ENCODE assay signal across 12 cellular contexts in the genomic region with DNA sequence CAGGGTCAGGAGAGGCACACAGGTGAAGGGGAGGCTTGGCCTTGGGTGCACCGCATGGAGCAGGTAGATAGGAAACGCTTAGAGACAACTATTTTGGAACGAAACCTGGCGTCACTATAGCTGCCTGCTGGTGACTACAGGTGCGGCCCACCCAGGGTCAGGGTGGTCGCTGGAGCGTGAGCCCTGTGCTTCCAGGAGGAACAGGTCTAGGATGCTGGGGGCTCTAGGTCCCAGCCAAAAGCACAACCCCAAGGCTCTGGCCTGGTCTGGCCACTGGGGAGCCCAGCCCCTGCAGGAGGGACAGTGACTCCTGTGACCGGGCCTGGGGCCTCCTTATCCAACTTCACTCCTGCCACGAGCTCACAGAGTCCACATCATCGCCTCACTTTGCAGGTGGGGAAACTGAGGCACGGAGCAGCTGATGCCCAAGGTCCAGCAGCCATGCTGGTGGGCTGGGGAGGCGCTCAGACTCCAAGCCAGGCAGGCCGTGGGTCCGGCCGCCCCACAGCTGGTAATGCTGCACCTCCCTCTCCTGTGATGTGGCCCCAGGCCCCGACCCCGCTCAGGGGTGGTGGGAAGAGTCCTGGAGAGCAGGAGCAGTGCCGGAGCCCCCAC. TPM values are rescaled to one million over a fixed set of nuclear protein-coding genes. Genes with fewer than 3 reads are reported as not detected.
DNase-seq lines count a peak whose midpoint lies in the region; ATAC-seq, FAIRE-seq and TF ChIP-seq lines count a peak whose summit lies in the region.
"Had no signal": no experiment of that assay in that cellular context is flagged by ENCODE, and none has a peak within 500 bp of the region (broad histone marks: within the 10 kb centered on the region; RNA-seq: fewer than 3 reads in every experiment).

No MANE protein-coding gene starts in this region.

- H3K4me3 Mint-ChIP-seq in GM23338 (no peak overlapping the region), mesothelial cell of epicardium (no peak overlapping the region)
- H3K4me3 Mint-ChIP-seq in activated T-helper 2 cell treated with anti-CD3 and anti-CD28 coated beads, Interferon-gamma antibody, Interleukin-2, Interleukin-4, amounts not matched to agents 10 μg/mL and 5 μg/mL and 100 μg/mL, durations not matched to agents 14 hours and 24 hours and 36 hours (ENCODE audit: low read depth), result peak overlapping the region; percentile 35

- FAIRE-seq in frontal cortex (lab: Jason Lieb, UNC), result no peak

- peak overlapping the region; percentile 17 to 62 (median 44); a peak in 18 of 20 replicates for H3K4me3 ChIP-seq in BLaER1 treated with 17β-estradiol and CSF1 and Interleukin-3, amounts not matched to agents 10 nM and 100 nM
- H3K4me3 ChIP-seq in GM23338, result no peak overlapping the region
- H3K4me3 ChIP-seq: testis had no signal

- no peak overlapping the region for H3K27ac Mint-ChIP-seq in GM23338
- H3K27ac Mint-ChIP-seq in activated T-helper 2 cell treated with anti-CD3 and anti-CD28 coated beads, Interferon-gamma antibody, Interleukin-2, Interleukin-4, amounts not matched to agents 10 μg/mL and 5 μg/mL and 100 μg/mL, durations not matched to agents 14 hours and 24 hours and 36 hours, result peak overlapping the region; percentile 97
- peak overlapping the region; percentile 79 for H3K27ac Mint-ChIP-seq in mesothelial cell of epicardium

- intact Hi-C loops in activated T-helper 2 cell treated with anti-CD3 and anti-CD28 coated beads, Interferon-gamma antibody, Interleukin-2, Interleukin-4, amounts not matched to agents 10 μg/mL and 5 μg/mL and 100 μg/mL, durations not matched to agents 14 hours and 24 hours and 36 hours (cut with micrococcal nuclease), result no loop called here

- H3K27me3 ChIP-seq in BLaER1 treated with 17β-estradiol and CSF1 and Interleukin-3, amounts not matched to agents 10 nM and 100 nM, result no peaks in the 10 kb centered on the region
- no peaks in the 10 kb centered on the region for H3K27me3 ChIP-seq in GM23338 (ENCODE audit: insufficient read depth)
- H3K27me3 ChIP-seq: testis had no signal

- peaks cover 20 to 49% (median 30%) of the 10 kb centered on the region in 11 experiments for H3K36me3 ChIP-seq in BLaER1 treated with 17β-estradiol and CSF1 and Interleukin-3, amounts not matched to agents 10 nM and 100 nM
- H3K36me3 ChIP-seq in GM23338 (ENCODE audit: insufficient read depth), result no peaks in the 10 kb centered on the region; the same call in 1 of the 2 replicates

- no peaks in the 10 kb centered on the region for H3K9me2 ChIP-seq in GM23338 (ENCODE audit: insufficient read depth)

- H3K9ac ChIP-seq in BLaER1 treated with 17β-estradiol and CSF1 and Interleukin-3, amounts not matched to agents 10 nM and 100 nM, result peak overlapping the region; percentile 42 to 90 (median 81); a peak in 19 of 22 replicates

- H2AFZ ChIP-seq in GM23338, result no peak overlapping the region

- no peaks in the 10 kb centered on the region for H3F3A ChIP-seq in GM23338 (replicated peaks; ENCODE audit: low read depth)

- peaks cover 4% of the 10 kb centered on the region; the same call in 1 of the 2 replicates for H3K79me2 ChIP-seq in GM23338 (replicated peaks; ENCODE audit: insufficient read depth)

- TF ChIP-seq CTCF in GM23338 (conservative IDR thresholded peaks at IDR 0.05; ENCODE audit: low read depth in 2 of 2) (no peak), mesothelial cell of epicardium (IDR thresholded peaks at IDR 0.05; ENCODE audit: unreplicated experiment) (no peak)

- peaks cover 9% of the 10 kb centered on the region for H3K27me3 Mint-ChIP-seq in GM23338 (ENCODE audit: insufficient read depth, low read depth, poor library complexity)
- no peaks in the 10 kb centered on the region for H3K27me3 Mint-ChIP-seq in activated T-helper 2 cell treated with anti-CD3 and anti-CD28 coated beads, Interferon-gamma antibody, Interleukin-2, Interleukin-4, amounts not matched to agents 10 μg/mL and 5 μg/mL and 100 μg/mL, durations not matched to agents 14 hours and 24 hours and 36 hours (ENCODE audit: low read depth)
- no peaks in the 10 kb centered on the region for H3K27me3 Mint-ChIP-seq in mesothelial cell of epicardium (ENCODE audit: low read depth)

- DNase-seq in GM23338 (ENCODE audit: low spot score), result peak; percentile 1
- DNase-seq in activated T-helper 2 cell treated with anti-CD3 and anti-CD28 coated beads, Interferon-gamma antibody, Interleukin-2, Interleukin-4, amounts not matched to agents 10 μg/mL and 5 μg/mL and 100 μg/mL, durations not matched to agents 14 hours and 24 hours and 36 hours (ENCODE audit: low spot score), result no peak
- no peak for DNase-seq in mesothelial cell of epicardium (ENCODE audit: low spot score in 2 of 2, unreplicated experiment in 2 of 2)
- DNase-seq in frontal cortex (ENCODE audit: low spot score in 2 of 2), result no peak
- DNase-seq in Kasumi-1 (lab: John Stamatoyannopoulos, UW), result no peak
- no peak for DNase-seq in AML-193 (lab: John Stamatoyannopoulos, UW)
- no peak for DNase-seq in G401 (ENCODE audit: low spot score)

- peak overlapping the region; percentile 85 to 100 (median 97) for H3K4me2 ChIP-seq in BLaER1 treated with 17β-estradiol and CSF1 and Interleukin-3, amounts not matched to agents 10 nM and 100 nM
- no peak overlapping the region for H3K4me2 ChIP-seq in GM23338

- no peaks in the 10 kb centered on the region for H3K9me3 ChIP-seq in BLaER1 treated with 17β-estradiol and CSF1 and Interleukin-3, amounts not matched to agents 10 nM and 100 nM (replicated peaks in 1 of 11)
- H3K9me3 ChIP-seq: testis had no signal

- in situ Hi-C loops in G401 (cut with HindIII; ENCODE audit: low sequenced_read_pairs), result no loop called here

- H3K9me3 Mint-ChIP-seq in GM23338 (no peaks in the 10 kb centered on the region), mesothelial cell of epicardium (no peaks in the 10 kb centered on the region)
- H3K9me3 Mint-ChIP-seq in activated T-helper 2 cell treated with anti-CD3 and anti-CD28 coated beads, Interferon-gamma antibody, Interleukin-2, Interleukin-4, amounts not matched to agents 10 μg/mL and 5 μg/mL and 100 μg/mL, durations not matched to agents 14 hours and 24 hours and 36 hours, result no peaks in the 10 kb centered on the region

- peaks cover 12% of the 10 kb centered on the region; the same call in 1 of the 3 replicates for H3K36me3 Mint-ChIP-seq in GM23338 (ENCODE audit: low read depth)
- H3K36me3 Mint-ChIP-seq in activated T-helper 2 cell treated with anti-CD3 and anti-CD28 coated beads, Interferon-gamma antibody, Interleukin-2, Interleukin-4, amounts not matched to agents 10 μg/mL and 5 μg/mL and 100 μg/mL, durations not matched to agents 14 hours and 24 hours and 36 hours (ENCODE audit: low read depth), result peaks cover 33% of the 10 kb centered on the region
- H3K36me3 Mint-ChIP-seq in mesothelial cell of epicardium, result peaks cover 4% of the 10 kb centered on the region

- peaks cover 76 to 88% (median 81%) of the 10 kb centered on the region in 10 experiments for H3K4me1 ChIP-seq in BLaER1 treated with 17β-estradiol and CSF1 and Interleukin-3, amounts not matched to agents 10 nM and 100 nM
- H3K4me1 ChIP-seq in GM23338 (ENCODE audit: insufficient read depth), result peaks cover 27% of the 10 kb centered on the region

- peaks cover 24% of the 10 kb centered on the region for H3K4me1 Mint-ChIP-seq in GM23338
- peaks cover 34% of the 10 kb centered on the region for H3K4me1 Mint-ChIP-seq in activated T-helper 2 cell treated with anti-CD3 and anti-CD28 coated beads, Interferon-gamma antibody, Interleukin-2, Interleukin-4, amounts not matched to agents 10 μg/mL and 5 μg/mL and 100 μg/mL, durations not matched to agents 14 hours and 24 hours and 36 hours (ENCODE audit: low read depth)
- peaks cover 16% of the 10 kb centered on the region for H3K4me1 Mint-ChIP-seq in mesothelial cell of epicardium

- ATAC-seq in GM23338, result no peak

- peaks cover 0 to 68% (median 50%) of the 10 kb centered on the region in 11 experiments; a peak in 19 of 22 replicates for H4K20me1 ChIP-seq in BLaER1 treated with 17β-estradiol and CSF1 and Interleukin-3, amounts not matched to agents 10 nM and 100 nM
- no peaks in the 10 kb centered on the region for H4K20me1 ChIP-seq in GM23338 (replicated peaks; ENCODE audit: insufficient read depth)

- peak overlapping the region in 10 of 11 experiments; percentile 73 to 98 (median 92); a peak in 18 of 22 replicates for H3K27ac ChIP-seq in BLaER1 treated with 17β-estradiol and CSF1 and Interleukin-3, amounts not matched to agents 10 nM and 100 nM
- no peak overlapping the region for H3K27ac ChIP-seq in GM23338 (ENCODE audit: low read depth)

RNA-seq across cellular contexts. Expression of gene LFNG, which starts 9.0 kb away (rescaled TPM):
- 24.5 and 35.4 TPM in 2 replicates for total RNA-seq in GM23338 (2014; rRNA removed; shearing (Covaris generic))
- polyA plus RNA-seq in GM23338 (2016; fragmentation: Nextera tagmentation; extraction: Ambion mirVana), result 1.7 and 3.2 TPM in 2 replicates
- total RNA-seq in activated T-helper 2 cell treated with anti-CD3 and anti-CD28 coated beads, Interferon-gamma antibody, Interleukin-2, Interleukin-4, amounts not matched to agents 10 μg/mL and 5 μg/mL and 100 μg/mL, durations not matched to agents 14 hours and 24 hours and 36 hours, result 41.0 and 45.6 TPM in 2 replicates
- total RNA-seq in mesothelial cell of epicardium (16.0 to 19.0 TPM (median 16.3 TPM) in 3 replicates), frontal cortex (9.4 TPM)
- total RNA-seq in G401 (2014; rRNA removed; shearing (Covaris generic)), result 3.4 and 5.6 TPM in 2 replicates

RNA-seq across cellular contexts. Expression of gene BRAT1, which starts 26.7 kb away (rescaled TPM):
- total RNA-seq in GM23338 (2014; rRNA removed; shearing (Covaris generic)), result 65.6 and 76.8 TPM in 2 replicates
- 29.8 and 32.5 TPM in 2 replicates for polyA plus RNA-seq in GM23338 (2016; fragmentation: Nextera tagmentation; extraction: Ambion mirVana)
- 39.9 and 41.9 TPM in 2 replicates for total RNA-seq in activated T-helper 2 cell treated with anti-CD3 and anti-CD28 coated beads, Interferon-gamma antibody, Interleukin-2, Interleukin-4, amounts not matched to agents 10 μg/mL and 5 μg/mL and 100 μg/mL, durations not matched to agents 14 hours and 24 hours and 36 hours
- total RNA-seq in mesothelial cell of epicardium (44.2 to 47.6 TPM (median 46.8 TPM) in 3 replicates), frontal cortex (16.7 TPM)
- total RNA-seq in G401 (2014; rRNA removed; shearing (Covaris generic)), result 87.3 and 104 TPM in 2 replicates

RNA-seq across cellular contexts. Expression of gene IQCE, which starts 30.2 kb away (rescaled TPM):
- total RNA-seq in GM23338 (2014; rRNA removed; shearing (Covaris generic)), result 5.0 and 6.5 TPM in 2 replicates
- 5.9 and 7.7 TPM in 2 replicates for polyA plus RNA-seq in GM23338 (2016; fragmentation: Nextera tagmentation; extraction: Ambion mirVana)
- total RNA-seq in activated T-helper 2 cell treated with anti-CD3 and anti-CD28 coated beads, Interferon-gamma antibody, Interleukin-2, Interleukin-4, amounts not matched to agents 10 μg/mL and 5 μg/mL and 100 μg/mL, durations not matched to agents 14 hours and 24 hours and 36 hours, result 9.4 and 12.3 TPM in 2 replicates
- total RNA-seq in mesothelial cell of epicardium (26.6 to 29.6 TPM (median 26.6 TPM) in 3 replicates), frontal cortex (17.9 TPM)
- total RNA-seq in G401 (2014; rRNA removed; shearing (Covaris generic)), result 21.6 and 32.9 TPM in 2 replicates

RNA-seq across cellular contexts. Expression of gene GRIFIN, which starts 52.4 kb away (rescaled TPM):
- not detected in 2 replicates for total RNA-seq in GM23338 (2014; rRNA removed; shearing (Covaris generic))
- not detected in 2 replicates for polyA plus RNA-seq in GM23338 (2016; fragmentation: Nextera tagmentation; extraction: Ambion mirVana)
- total RNA-seq in activated T-helper 2 cell treated with anti-CD3 and anti-CD28 coated beads, Interferon-gamma antibody, Interleukin-2, Interleukin-4, amounts not matched to agents 10 μg/mL and 5 μg/mL and 100 μg/mL, durations not matched to agents 14 hours and 24 hours and 36 hours, result not detected in 2 replicates
- not detected in 3 replicates for total RNA-seq in mesothelial cell of epicardium
- total RNA-seq in frontal cortex, result not detected
- not detected in 2 replicates for total RNA-seq in G401 (2014; rRNA removed; shearing (Covaris generic))
- total RNA-seq: Daoy, renal cortical epithelial cell, testis had no signal
- polyA plus RNA-seq: adipose tissue had no signal
